8 cellular contexts compared by ENCODE assay signal in genomic region chr15:40108855-40109735, GRCh38. TPM values are rescaled to one million over a fixed set of nuclear protein-coding genes. Genes with fewer than 3 reads are reported as not detected.
A peak's percentile ranks its signal among the peaks of the same experiment; 100 is the strongest.
DNase-seq lines count a peak whose midpoint lies in the region; ATAC-seq and TF ChIP-seq lines count a peak whose summit lies in the region.

TSS of gene BMF (minus strand) at chr15:40108879. CDS start at chr15:40106086, 2,793 bp downstream.

- no peaks in the 10 kb centered on the region for H3K9me3 Mint-ChIP-seq in dendritic cell treated with granulocyte-macrophage colony-stimulating factor and Interleukin-4, amounts not matched to agents 40 ng/mL and 50 ng/mL, for 4 days

- H3K36me3 ChIP-seq in BJ (ENCODE audit: control insufficient read depth, insufficient read depth, low read length) (no peaks in the 10 kb centered on the region), left lung (no peaks in the 10 kb centered on the region)

- POLR2A ChIA-PET in BJ (lab: Charles Lee) = no interaction called here

- peak within 1 kb of the TSS; percentile 91 for H3K4me3 Mint-ChIP-seq in dendritic cell treated with granulocyte-macrophage colony-stimulating factor and Interleukin-4, amounts not matched to agents 40 ng/mL and 50 ng/mL, for 4 days

- H3K27me3 ChIP-seq in BJ (ENCODE audit: control insufficient read depth, insufficient read depth, low read length) = peaks cover 7% of the 10 kb centered on the region
- no peaks in the 10 kb centered on the region for H3K27me3 ChIP-seq in left lung

- H3K4me1 Mint-ChIP-seq in dendritic cell treated with granulocyte-macrophage colony-stimulating factor and Interleukin-4, amounts not matched to agents 40 ng/mL and 50 ng/mL, for 4 days (ENCODE audit: low read depth) = peaks cover 52% of the 10 kb centered on the region

- TF ChIP-seq CTCF in BJ (IDR thresholded peaks at IDR 0.05; ENCODE audit: insufficient read depth, low read depth, low read length) = peak; percentile 45
- peak; percentile 12 to 14 for TF ChIP-seq CTCF in left lung (IDR thresholded peaks at IDR 0.05)

- H3K4me3 ChIP-seq in BJ (ENCODE audit: low read depth, low read length) (peak within 1 kb of the TSS; percentile 73), left lung (peak within 1 kb of the TSS; percentile 80 to 82)

- peaks cover 24 to 46% of the 10 kb centered on the region in 2 donors for H3K4me1 ChIP-seq in left lung

- H3K27me3 Mint-ChIP-seq in dendritic cell treated with granulocyte-macrophage colony-stimulating factor and Interleukin-4, amounts not matched to agents 40 ng/mL and 50 ng/mL, for 4 days = no peaks in the 10 kb centered on the region

- H3K27ac ChIP-seq in left lung = peak within 1 kb of the TSS; percentile 78 to 86

- H3K36me3 Mint-ChIP-seq in dendritic cell treated with granulocyte-macrophage colony-stimulating factor and Interleukin-4, amounts not matched to agents 40 ng/mL and 50 ng/mL, for 4 days (ENCODE audit: low read depth) = peaks cover 33% of the 10 kb centered on the region

- intact Hi-C loops in dendritic cell treated with granulocyte-macrophage colony-stimulating factor and Interleukin-4, amounts not matched to agents 40 ng/mL and 50 ng/mL, for 4 days (cut with micrococcal nuclease) = loop anchor here (5.0 kb wide), 1 partner anchor 53 kb away; the partner anchor contains the start of gene BUB1B
- intact Hi-C loops in left lung (cut with DNase I) = loop anchor here in 1 of 2 donors (5.0 kb wide), 1 partner anchor 62 kb away; no protein-coding TSS in a partner anchor

- ATAC-seq in GM19324 (IDR thresholded peaks at IDR 0.05; ENCODE audit: low FRiP score, unreplicated experiment) (peak; percentile 72), HG03460 (IDR thresholded peaks at IDR 0.05; ENCODE audit: unreplicated experiment) (peak; percentile 58), left lung (peak; percentile 82)

- peak within 1 kb of the TSS; percentile 87 for H3K27ac Mint-ChIP-seq in dendritic cell treated with granulocyte-macrophage colony-stimulating factor and Interleukin-4, amounts not matched to agents 40 ng/mL and 50 ng/mL, for 4 days

- DNase-seq in BJ (ENCODE audit: low read depth) (peak; percentile 85), NCI-H526 (lab: John Stamatoyannopoulos, UW) (peak; percentile 97 to 99), left lung (peak; percentile 99)
- peak; percentile 99 for DNase-seq in activated CD4-positive, alpha-beta T cell treated with anti-CD3 and anti-CD28 coated beads for 48 hours
- DNase-seq in stimulated activated CD4-positive, alpha-beta T cell treated with anti-CD3 and anti-CD28 coated beads, Interleukin-2, amount 100 ng/mL, for 4 hours (ENCODE audit: low read depth) = peak; percentile 91

- H3K9me3 ChIP-seq in left lung = no peaks in the 10 kb centered on the region

- CTCF ChIA-PET in BJ (lab: Yijun Ruan, JAX) = interaction anchor here (0.6 to 8.9 kb wide), 12 partner anchors 9 to 165 kb away, joined by 3 to 93 read pairs (median 4); no protein-coding TSS in a partner anchor

RNA-seq across cellular contexts. Expression of gene BMF, which starts in this region (rescaled TPM):
- polyA plus RNA-seq in BJ (2011; rRNA removed) = 5.8 and 8.3 TPM in 2 replicates
- polyA minus RNA-seq in BJ (2011; rRNA and poly(A)+ RNA removed) = 9.6 and 9.8 TPM in 2 replicates
- total RNA-seq in left lung = 10 to 100 TPM; 16.2 to 21.2 TPM

Comparison
In these comparisons a context has a peak if more than half of its experiments do, and no peak if none do; other contexts are left out.
1. Peak in every context shown above with its lines: DNase-seq, ATAC-seq, H3K4me3 ChIP-seq and H3K27ac ChIP-seq.